In genomic region chr3:33111581-33111980, GRCh38 we compare ENCODE assay signal across 14 cellular contexts.
A peak's percentile ranks its signal among the peaks of the same experiment; 100 is the strongest.
DNase-seq lines count a peak whose midpoint lies in the region; ATAC-seq lines count a peak whose summit lies in the region.
"Had no signal": no experiment of that assay in that cellular context is flagged by ENCODE, and none has a peak within 500 bp of the region (broad histone marks: within the 10 kb centered on the region; RNA-seq: fewer than 3 reads in every experiment).

No MANE protein-coding gene starts in this region.

- peaks cover 27% of the 10 kb centered on the region for H3K4me1 Mint-ChIP-seq in stimulated activated naive CD8-positive, alpha-beta T cell treated with anti-CD3 and anti-CD28 coated beads, Interleukin-15, amount 100 ng/mL, for 72 hours

- no peak overlapping the region for H3K4me3 Mint-ChIP-seq in stimulated activated naive CD8-positive, alpha-beta T cell treated with anti-CD3 and anti-CD28 coated beads, Interleukin-15, amount 100 ng/mL, for 72 hours
- H3K4me3 Mint-ChIP-seq: activated naive CD8-positive, alpha-beta T cell treated with anti-CD3 and anti-CD28 coated beads, Interleukin-2, amount 50 U/mL, for 24 hours had no signal

- peaks cover 0 to 4% (median 0%) of the 10 kb centered on the region in 11 experiments; a peak in 2 of 22 replicates for H3K36me3 ChIP-seq in BLaER1 treated with 17β-estradiol and CSF1 and Interleukin-3, amounts not matched to agents 10 nM and 100 nM
- H3K36me3 ChIP-seq: uterus had no signal

- H3K27ac ChIP-seq in BLaER1 treated with 17β-estradiol and CSF1 and Interleukin-3, amounts not matched to agents 10 nM and 100 nM = no peak overlapping the region; a peak in 2 of 22 replicates
- H3K27ac ChIP-seq: hepatocyte, uterus had no signal

- H4K20me1 ChIP-seq in BLaER1 treated with 17β-estradiol and CSF1 and Interleukin-3, amounts not matched to agents 10 nM and 100 nM = peaks cover 0 to 5% (median 0%) of the 10 kb centered on the region in 11 experiments; a peak in 4 of 22 replicates

- no peak overlapping the region for H3K4me3 ChIP-seq in BLaER1 treated with 17β-estradiol and CSF1 and Interleukin-3, amounts not matched to agents 10 nM and 100 nM
- H3K4me3 ChIP-seq: hepatocyte, uterus had no signal

- no peak for DNase-seq in HK-2 (ENCODE audit: unreplicated experiment)
- no peak for DNase-seq in NCI-H345 (lab: John Stamatoyannopoulos, UW)
- DNase-seq in stimulated activated naive CD8-positive, alpha-beta T cell treated with anti-CD3 and anti-CD28 coated beads, Interleukin-15, amount 100 ng/mL, for 72 hours = no peak
- DNase-seq in NCI-H748 treated with DMSO at 0.1 percent for 48 hours (lab: John Stamatoyannopoulos, UW) = no peak
- DNase-seq: activated naive CD8-positive, alpha-beta T cell treated with anti-CD3 and anti-CD28 coated beads, Interleukin-2, amount 50 U/mL, for 24 hours; effector CD4-positive, alpha-beta T cell; mesendoderm; NCI-H146; uterus had no signal

- H3K9ac ChIP-seq in BLaER1 treated with 17β-estradiol and CSF1 and Interleukin-3, amounts not matched to agents 10 nM and 100 nM = no peak overlapping the region

- peaks cover 13% of the 10 kb centered on the region for H3K27me3 Mint-ChIP-seq in stimulated activated naive CD8-positive, alpha-beta T cell treated with anti-CD3 and anti-CD28 coated beads, Interleukin-15, amount 100 ng/mL, for 72 hours
- H3K27me3 Mint-ChIP-seq: activated naive CD8-positive, alpha-beta T cell treated with anti-CD3 and anti-CD28 coated beads, Interleukin-2, amount 50 U/mL, for 24 hours had no signal

- H3K4me1 ChIP-seq in BLaER1 treated with 17β-estradiol and CSF1 and Interleukin-3, amounts not matched to agents 10 nM and 100 nM = peaks cover 38 to 52% (median 46%) of the 10 kb centered on the region in 10 experiments
- H3K4me1 ChIP-seq: uterus had no signal

- ATAC-seq in GM18870 (IDR thresholded peaks at IDR 0.05; ENCODE audit: unreplicated experiment) = peak; percentile 60
- peak; percentile 28 for ATAC-seq in HG02588 (IDR thresholded peaks at IDR 0.05; ENCODE audit: unreplicated experiment)
- ATAC-seq in HG03439 (IDR thresholded peaks at IDR 0.05; ENCODE audit: unreplicated experiment) = peak; percentile 44
- no peak for ATAC-seq in stimulated activated naive CD8-positive, alpha-beta T cell treated with anti-CD3 and anti-CD28 coated beads, Interleukin-15, amount 100 ng/mL, for 72 hours
- ATAC-seq: activated naive CD8-positive, alpha-beta T cell treated with anti-CD3 and anti-CD28 coated beads, Interleukin-2, amount 50 U/mL, for 24 hours had no signal

- H3K9me3 ChIP-seq in BLaER1 treated with 17β-estradiol and CSF1 and Interleukin-3, amounts not matched to agents 10 nM and 100 nM (replicated peaks in 1 of 11) = peaks cover 0 to 5% (median 0%) of the 10 kb centered on the region in 11 experiments; a peak in 3 of 22 replicates
- H3K9me3 ChIP-seq: uterus had no signal

- peak overlapping the region in 10 of 11 experiments; percentile 3 to 92 (median 32); a peak in 14 of 22 replicates for H3K4me2 ChIP-seq in BLaER1 treated with 17β-estradiol and CSF1 and Interleukin-3, amounts not matched to agents 10 nM and 100 nM
- H3K4me2 ChIP-seq: hepatocyte had no signal

- H3K27me3 ChIP-seq in BLaER1 treated with 17β-estradiol and CSF1 and Interleukin-3, amounts not matched to agents 10 nM and 100 nM = no peaks in the 10 kb centered on the region
- H3K27me3 ChIP-seq: hepatocyte, uterus had no signal

- no peak overlapping the region for H3K27ac Mint-ChIP-seq in stimulated activated naive CD8-positive, alpha-beta T cell treated with anti-CD3 and anti-CD28 coated beads, Interleukin-15, amount 100 ng/mL, for 72 hours
- H3K27ac Mint-ChIP-seq: activated naive CD8-positive, alpha-beta T cell treated with anti-CD3 and anti-CD28 coated beads, Interleukin-2, amount 50 U/mL, for 24 hours had no signal

- H3K9me3 Mint-ChIP-seq in stimulated activated naive CD8-positive, alpha-beta T cell treated with anti-CD3 and anti-CD28 coated beads, Interleukin-15, amount 100 ng/mL, for 72 hours = no peaks in the 10 kb centered on the region
- H3K9me3 Mint-ChIP-seq: activated naive CD8-positive, alpha-beta T cell treated with anti-CD3 and anti-CD28 coated beads, Interleukin-2, amount 50 U/mL, for 24 hours had no signal
